In genomic region chr1:206489980-206490534, GRCh38 we compare ENCODE assay signal across 8 cellular contexts. TPM values are rescaled to one million over a fixed set of nuclear protein-coding genes. Genes with fewer than 3 reads are reported as not detected.
A peak's percentile ranks its signal among the peaks of the same experiment; 100 is the strongest.
DNase-seq lines count a peak whose midpoint lies in the region; ATAC-seq and TF ChIP-seq lines count a peak whose summit lies in the region.

No MANE protein-coding gene starts in this region.

- H3K27me3 Mint-ChIP-seq in CD8-positive, alpha-beta memory T cell = no peaks in the 10 kb centered on the region
- no peaks in the 10 kb centered on the region for H3K27me3 Mint-ChIP-seq in activated CD4-positive, alpha-beta T cell treated with anti-CD3 and anti-CD28 coated beads, Interleukin-2, amount 10 ng/mL, durations not matched to agents 24 days and 14 days
- no peaks in the 10 kb centered on the region for H3K27me3 Mint-ChIP-seq in chondrocyte (ENCODE audit: low read depth)

- H3K4me1 ChIP-seq in CD8-positive, alpha-beta memory T cell (ENCODE audit: insufficient read depth, low read length) = no peaks in the 10 kb centered on the region
- H3K4me1 ChIP-seq in right lobe of liver = peaks cover 0 to 1% (median 0%) of the 10 kb centered on the region in 4 donors

- no peak for TF ChIP-seq POLR2A in right lobe of liver (IDR thresholded peaks at IDR 0.05)

- no peak overlapping the region for H3K4me3 ChIP-seq in CD8-positive, alpha-beta memory T cell (ENCODE audit: low read length)
- H3K4me3 ChIP-seq in H7 (ENCODE audit: insufficient read depth, low read depth, low read length) (no peak overlapping the region), right lobe of liver (no peak overlapping the region)

- no peaks in the 10 kb centered on the region for H3K27me3 ChIP-seq in CD8-positive, alpha-beta memory T cell (ENCODE audit: insufficient read depth, low read length, poor library complexity, severe bottlenecking)
- H3K27me3 ChIP-seq in H7 (ENCODE audit: control insufficient read depth, insufficient read depth, low read length) (no peaks in the 10 kb centered on the region), right lobe of liver (no peaks in the 10 kb centered on the region)

- H3K9me3 ChIP-seq in CD8-positive, alpha-beta memory T cell (ENCODE audit: low read length) = no peaks in the 10 kb centered on the region
- no peaks in the 10 kb centered on the region for H3K9me3 ChIP-seq in right lobe of liver

- 17% methylated on average over 2 of the region's 14 CpGs for WGBS in right lobe of liver (ENCODE audit: insufficient coverage, low coverage, low lambda C conversion rate, missing lambda C conversion rate)

- no peak overlapping the region for H3K4me3 Mint-ChIP-seq in CD8-positive, alpha-beta memory T cell
- H3K4me3 Mint-ChIP-seq in activated CD4-positive, alpha-beta T cell treated with anti-CD3 and anti-CD28 coated beads, Interleukin-2, amount 10 ng/mL, durations not matched to agents 24 days and 14 days = no peak overlapping the region
- no peak overlapping the region for H3K4me3 Mint-ChIP-seq in chondrocyte (ENCODE audit: unreplicated experiment)

- intact Hi-C loops in activated CD4-positive, alpha-beta T cell treated with anti-CD3 and anti-CD28 coated beads, Interleukin-2, amount 10 ng/mL, durations not matched to agents 24 days and 14 days (cut with micrococcal nuclease) = loop anchor here (1.0 to 5.0 kb wide), 3 partner anchors 55 to 172 kb away; no protein-coding TSS in a partner anchor
- intact Hi-C loops in right lobe of liver (cut with DNase I) = loop anchor here (5.0 kb wide), 2 partner anchors 92 to 97 kb away; no protein-coding TSS in a partner anchor

- CTCF ChIA-PET in CD8-positive, alpha-beta memory T cell (lab: Charles Lee) = interaction anchor here (0.7 to 4.6 kb wide), 16 partner anchors 9 to 449 kb away, joined by 3 to 28 read pairs (median 4); partner anchors contain the start of genes DYRK3 and IKBKE

- peaks cover 0 to 86% (median 14%) of the 10 kb centered on the region in 3 donors for H3K36me3 Mint-ChIP-seq in CD8-positive, alpha-beta memory T cell
- peaks cover 60% of the 10 kb centered on the region for H3K36me3 Mint-ChIP-seq in activated CD4-positive, alpha-beta T cell treated with anti-CD3 and anti-CD28 coated beads, Interleukin-2, amount 10 ng/mL, durations not matched to agents 24 days and 14 days (ENCODE audit: low read depth)
- H3K36me3 Mint-ChIP-seq in chondrocyte (ENCODE audit: low read depth) = peaks cover 17% of the 10 kb centered on the region

- peak overlapping the region in 1 of 8 donors; percentile 51 for H3K27ac Mint-ChIP-seq in CD8-positive, alpha-beta memory T cell
- H3K27ac Mint-ChIP-seq in activated CD4-positive, alpha-beta T cell treated with anti-CD3 and anti-CD28 coated beads, Interleukin-2, amount 10 ng/mL, durations not matched to agents 24 days and 14 days = no peak overlapping the region
- no peak overlapping the region for H3K27ac Mint-ChIP-seq in chondrocyte (ENCODE audit: unreplicated experiment)

- H3K9me3 Mint-ChIP-seq in CD8-positive, alpha-beta memory T cell = no peaks in the 10 kb centered on the region
- no peaks in the 10 kb centered on the region for H3K9me3 Mint-ChIP-seq in activated CD4-positive, alpha-beta T cell treated with anti-CD3 and anti-CD28 coated beads, Interleukin-2, amount 10 ng/mL, durations not matched to agents 24 days and 14 days
- H3K9me3 Mint-ChIP-seq in chondrocyte (ENCODE audit: low read depth) = no peaks in the 10 kb centered on the region

- ATAC-seq in right lobe of liver = peak; percentile 93 to 97 (median 95)
- ATAC-seq in HG02938 (IDR thresholded peaks at IDR 0.05; ENCODE audit: unreplicated experiment) = no peak

- peaks cover 80% of the 10 kb centered on the region for H3K36me3 ChIP-seq in CD8-positive, alpha-beta memory T cell (ENCODE audit: insufficient read depth, low read length)
- no peaks in the 10 kb centered on the region for H3K36me3 ChIP-seq in H7 (replicated peaks; ENCODE audit: control insufficient read depth, insufficient read depth, low read length)
- no peaks in the 10 kb centered on the region for H3K36me3 ChIP-seq in right lobe of liver

- no peak overlapping the region for H3K27ac ChIP-seq in CD8-positive, alpha-beta memory T cell (ENCODE audit: low read depth, low read length)
- no peak overlapping the region for H3K27ac ChIP-seq in right lobe of liver

- no peaks in the 10 kb centered on the region for H3K4me1 Mint-ChIP-seq in CD8-positive, alpha-beta memory T cell
- H3K4me1 Mint-ChIP-seq in activated CD4-positive, alpha-beta T cell treated with anti-CD3 and anti-CD28 coated beads, Interleukin-2, amount 10 ng/mL, durations not matched to agents 24 days and 14 days = peaks cover 12% of the 10 kb centered on the region
- H3K4me1 Mint-ChIP-seq in chondrocyte (ENCODE audit: low read depth) = peaks cover 9% of the 10 kb centered on the region

- TF ChIP-seq CTCF in chondrocyte (IDR thresholded peaks at IDR 0.05) = peak; percentile 94
- TF ChIP-seq CTCF in right lobe of liver (IDR thresholded peaks at IDR 0.05) = peak; percentile 91 to 99 (median 97)

- POLR2A ChIA-PET in CD8-positive, alpha-beta memory T cell (lab: Charles Lee) = no interaction called here

- peak; percentile 45 to 71 (median 51) for DNase-seq in CD8-positive, alpha-beta memory T cell
- DNase-seq in H7 (peak; percentile 96), NCI-H2196 treated with DMSO at 0.1 percent for 48 hours (lab: John Stamatoyannopoulos, UW; ENCODE audit: unreplicated experiment) (peak; percentile 48), chondrocyte (ENCODE audit: low spot score) (peak; percentile 60), right lobe of liver (peak; percentile 77 to 82 (median 82))
- DNase-seq in activated CD4-positive, alpha-beta T cell treated with anti-CD3 and anti-CD28 coated beads, Interleukin-2, amount 10 ng/mL, durations not matched to agents 24 days and 14 days = peak; percentile 89
- DNase-seq in stimulated activated CD8-positive, alpha-beta memory T cell treated with anti-CD3 and anti-CD28 coated beads, Interleukin-12 subunit alpha, Interleukin-12 subunit beta, amount 100 ng/mL, for 1 hour (ENCODE audit: low read depth) = peak; percentile 55

RNA-seq across cellular contexts. Expression of gene RASSF5, which starts 17.3 kb away (rescaled TPM):
- total RNA-seq in CD8-positive, alpha-beta memory T cell = 100 to 1,000 TPM; 163 to 165 TPM
- polyA plus RNA-seq in CD8-positive, alpha-beta memory T cell = 329 TPM
- 0.24 and 0.70 TPM in 2 replicates for total RNA-seq in H7 (2014; rRNA removed; shearing (Covaris generic))
- 193 and 196 TPM in 2 replicates for total RNA-seq in activated CD4-positive, alpha-beta T cell treated with anti-CD3 and anti-CD28 coated beads, Interleukin-2, amount 10 ng/mL, durations not matched to agents 24 days and 14 days
- total RNA-seq in chondrocyte (0.12 to 0.36 TPM (median 0.27 TPM) in 3 replicates), right lobe of liver (10 to 100 TPM in 5 of 6 experiments, 1 to 10 TPM in 1; 8.1 to 18.8 (median 12.6) TPM)

RNA-seq across cellular contexts. Expression of gene IKBKE, which starts 19.8 kb away (rescaled TPM):
- total RNA-seq in CD8-positive, alpha-beta memory T cell = 10 to 100 TPM; 17.1 to 18.4 TPM
- polyA plus RNA-seq in CD8-positive, alpha-beta memory T cell = 46.6 TPM
- total RNA-seq in H7 (2014; rRNA removed; shearing (Covaris generic)) = 5.8 and 9.4 TPM in 2 replicates
- total RNA-seq in activated CD4-positive, alpha-beta T cell treated with anti-CD3 and anti-CD28 coated beads, Interleukin-2, amount 10 ng/mL, durations not matched to agents 24 days and 14 days = 50.0 and 51.5 TPM in 2 replicates
- total RNA-seq in chondrocyte (7.7 to 10.5 TPM (median 8.5 TPM) in 3 replicates), right lobe of liver (1 to 10 TPM in 5 of 6 experiments, under 1 TPM in 1; 0.86 to 2.7 (median 1.9) TPM)
